ENCODE assay signal across 1 cellular context in the genomic region with DNA sequence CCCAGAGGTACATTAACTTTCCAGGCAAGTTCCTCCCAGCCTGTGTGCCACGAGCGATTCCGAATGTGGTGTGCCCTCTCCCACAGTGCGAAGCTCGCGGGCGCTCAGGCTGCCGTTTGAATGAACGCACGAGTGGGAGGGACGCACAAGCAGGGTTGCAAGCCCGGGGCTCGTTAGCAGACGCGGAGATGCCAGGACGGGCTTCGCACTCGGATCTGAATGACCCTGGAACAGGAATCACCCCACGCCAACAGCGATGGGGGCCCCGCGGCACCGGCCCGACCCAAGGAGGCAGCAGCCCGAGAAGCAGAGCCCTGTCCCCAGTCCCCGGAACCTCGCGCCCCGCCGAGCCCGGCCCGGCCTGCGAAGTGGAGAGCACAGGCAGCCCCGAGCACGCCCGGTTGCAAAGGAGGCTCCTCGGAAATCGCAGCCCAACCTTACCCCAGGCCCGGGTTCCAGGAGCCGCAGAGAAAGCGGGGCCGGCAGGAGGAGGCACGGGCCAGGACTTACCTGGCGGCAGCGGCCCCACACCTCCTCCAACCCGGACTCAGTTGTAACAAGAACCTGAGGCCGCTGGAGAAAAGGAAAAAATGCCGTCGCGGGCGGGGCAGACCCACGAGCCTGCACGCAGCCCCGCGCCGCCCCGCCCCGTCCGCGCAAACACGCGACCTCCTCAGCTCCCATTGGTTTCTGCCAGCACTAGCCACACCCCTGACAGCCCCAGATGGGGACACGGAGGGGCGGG.
TF ChIP-seq lines count a peak whose summit lies in the region.

Gene SLC25A30, minus strand, starts transcription at position 584 of the 745 bp plus-strand sequence. CDS start 6,948 bp downstream, outside the sequence.

TF ChIP-seq in HEK293, 187 proteins besides CTCF, POLR2A, EP300 and RAD21 (continued from another document and continues in another):
- TF ChIP-seq ZFP69B (tag by site-specific recombination; IDR thresholded peaks at IDR 0.05) (no peak; the same call in 1 of the 2 replicates), ZNF561 (tag by site-specific recombination; IDR thresholded peaks at IDR 0.05; ENCODE audit: borderline replicate concordance) (peak; percentile 25; the same call in 1 of the 2 replicates), ZNF391 (tag by site-specific recombination; IDR thresholded peaks at IDR 0.05; ENCODE audit: borderline replicate concordance, low read depth) (no peak), ZNF174 (tag by site-specific recombination; IDR thresholded peaks at IDR 0.05) (no peak), ZNF169 (tag by site-specific recombination; IDR thresholded peaks at IDR 0.05) (no peak), SP2 (tag by site-specific recombination; IDR thresholded peaks at IDR 0.05) (peak; percentile 93), ZNF610 (tag by site-specific recombination; IDR thresholded peaks at IDR 0.05; ENCODE audit: borderline replicate concordance) (no peak), ZNF350 (tag by site-specific recombination; IDR thresholded peaks at IDR 0.05) (no peak), ZBTB6 (tag by site-specific recombination; IDR thresholded peaks at IDR 0.05) (no peak), ZNF792 (tag by site-specific recombination; IDR thresholded peaks at IDR 0.05) (no peak), REPIN1 (tag by site-specific recombination; IDR thresholded peaks at IDR 0.05; ENCODE audit: low read depth) (no peak), SP3 (tag by site-specific recombination; IDR thresholded peaks at IDR 0.05) (peak; percentile 77), GLI4 (tag by site-specific recombination; IDR thresholded peaks at IDR 0.05) (0 out of 2 replicates have a peak, but pooled peaks have one; percentile 17), ZNF830 (tag by site-specific recombination; IDR thresholded peaks at IDR 0.05; ENCODE audit: low read depth) (no peak), RBAK (tag by site-specific recombination; IDR thresholded peaks at IDR 0.05) (no peak), ZNF10 (tag by site-specific recombination; IDR thresholded peaks at IDR 0.05) (0 out of 2 replicates have a peak, but pooled peaks have one; percentile 37), ZSCAN5A (tag by site-specific recombination; IDR thresholded peaks at IDR 0.05) (no peak), ZNF223 (tag by site-specific recombination; IDR thresholded peaks at IDR 0.05) (no peak), KLF10 (tag by site-specific recombination; IDR thresholded peaks at IDR 0.05) (peak; percentile 63; the same call in 1 of the 2 replicates), ZBTB21 (tag by site-specific recombination; IDR thresholded peaks at IDR 0.05) (no peak), ZNF426 (tag by site-specific recombination; IDR thresholded peaks at IDR 0.05) (no peak), TSHZ1 (tag by site-specific recombination; IDR thresholded peaks at IDR 0.05; ENCODE audit: borderline replicate concordance) (no peak), PRDM6 (tag by site-specific recombination; IDR thresholded peaks at IDR 0.05) (no peak), ZSCAN30 (tag by site-specific recombination; IDR thresholded peaks at IDR 0.05) (peak; percentile 88), ZEB2 (tag by site-specific recombination; IDR thresholded peaks at IDR 0.05) (peak; percentile 85; the same call in 1 of the 2 replicates), ZNF335 (tag by site-specific recombination; conservative IDR thresholded peaks at IDR 0.05) (peak; percentile 70; the same call in 1 of the 2 replicates), ZNF155 (tag by site-specific recombination; IDR thresholded peaks at IDR 0.05) (no peak), ZIC2 (tag by site-specific recombination; IDR thresholded peaks at IDR 0.05) (no peak), ZNF214 (tag by site-specific recombination; IDR thresholded peaks at IDR 0.05; ENCODE audit: borderline replicate concordance) (no peak), ZNF292 (tag by site-specific recombination; IDR thresholded peaks at IDR 0.05; ENCODE audit: borderline replicate concordance, low read depth) (no peak), ZNF362 (tag by site-specific recombination; IDR thresholded peaks at IDR 0.05) (no peak; the same call in 1 of the 2 replicates), ZNF623 (tag by site-specific recombination; IDR thresholded peaks at IDR 0.05) (no peak), ZNF416 (tag by site-specific recombination; IDR thresholded peaks at IDR 0.05) (no peak), GFI1B (tag by site-specific recombination; IDR thresholded peaks at IDR 0.05) (no peak), ZNF768 (tag by site-specific recombination; IDR thresholded peaks at IDR 0.05) (no peak), ZNF701 (tag by site-specific recombination; IDR thresholded peaks at IDR 0.05) (no peak), ZBTB1 (tag by site-specific recombination; IDR thresholded peaks at IDR 0.05) (0 out of 2 replicates have a peak, but pooled peaks have one; percentile 32), HOXA7 (CRISPR knock-in tag; IDR thresholded peaks at IDR 0.05; ENCODE audit: borderline replicate concordance) (no peak), ZSCAN18 (tag by site-specific recombination; IDR thresholded peaks at IDR 0.05) (no peak), ZNF626 (tag by site-specific recombination; IDR thresholded peaks at IDR 0.05) (no peak), ZNF184 (tag by site-specific recombination; IDR thresholded peaks at IDR 0.05) (no peak), ZNF837 (tag by site-specific recombination; IDR thresholded peaks at IDR 0.05) (no peak), ZNF24 (tag by site-specific recombination; IDR thresholded peaks at IDR 0.05) (peak; percentile 28; the same call in 1 of the 2 replicates), ZSCAN16 (tag by site-specific recombination; IDR thresholded peaks at IDR 0.05) (no peak), ZNF555 (tag by site-specific recombination; conservative IDR thresholded peaks at IDR 0.05) (no peak), ZNF121 (tag by site-specific recombination; IDR thresholded peaks at IDR 0.05) (no peak), ZNF776 (tag by site-specific recombination; IDR thresholded peaks at IDR 0.05; ENCODE audit: borderline replicate concordance) (no peak), MZF1 (tag by site-specific recombination; IDR thresholded peaks at IDR 0.05; ENCODE audit: borderline replicate concordance) (no peak), SCRT2 (tag by site-specific recombination; IDR thresholded peaks at IDR 0.05) (no peak), WT1 (tag by site-specific recombination; IDR thresholded peaks at IDR 0.05) (no peak), ZNF114 (tag by site-specific recombination; IDR thresholded peaks at IDR 0.05) (no peak)
- TF ChIP-seq, protein P1, sequence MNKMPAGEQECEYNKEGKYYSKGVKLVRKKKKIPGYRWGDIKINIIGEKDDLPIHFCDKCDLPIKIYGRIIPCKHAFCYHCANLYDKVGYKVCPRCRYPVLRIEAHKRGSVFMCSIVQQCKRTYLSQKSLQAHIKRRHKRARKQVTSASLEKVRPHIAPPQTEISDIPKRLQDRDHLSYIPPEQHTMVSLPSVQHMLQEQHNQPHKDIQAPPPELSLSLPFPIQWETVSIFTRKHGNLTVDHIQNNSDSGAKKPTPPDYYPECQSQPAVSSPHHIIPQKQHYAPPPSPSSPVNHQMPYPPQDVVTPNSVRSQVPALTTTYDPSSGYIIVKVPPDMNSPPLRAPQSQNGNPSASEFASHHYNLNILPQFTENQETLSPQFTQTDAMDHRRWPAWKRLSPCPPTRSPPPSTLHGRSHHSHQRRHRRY (tag by site-specific recombination; IDR thresholded peaks at IDR 0.05), result no peak
- TF ChIP-seq, protein P2, sequence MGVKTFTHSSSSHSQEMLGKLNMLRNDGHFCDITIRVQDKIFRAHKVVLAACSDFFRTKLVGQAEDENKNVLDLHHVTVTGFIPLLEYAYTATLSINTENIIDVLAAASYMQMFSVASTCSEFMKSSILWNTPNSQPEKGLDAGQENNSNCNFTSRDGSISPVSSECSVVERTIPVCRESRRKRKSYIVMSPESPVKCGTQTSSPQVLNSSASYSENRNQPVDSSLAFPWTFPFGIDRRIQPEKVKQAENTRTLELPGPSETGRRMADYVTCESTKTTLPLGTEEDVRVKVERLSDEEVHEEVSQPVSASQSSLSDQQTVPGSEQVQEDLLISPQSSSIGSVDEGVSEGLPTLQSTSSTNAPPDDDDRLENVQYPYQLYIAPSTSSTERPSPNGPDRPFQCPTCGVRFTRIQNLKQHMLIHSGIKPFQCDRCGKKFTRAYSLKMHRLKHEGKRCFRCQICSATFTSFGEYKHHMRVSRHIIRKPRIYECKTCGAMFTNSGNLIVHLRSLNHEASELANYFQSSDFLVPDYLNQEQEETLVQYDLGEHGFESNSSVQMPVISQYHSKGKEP (tag by site-specific recombination; IDR thresholded peaks at IDR 0.05), result no peak
- TF ChIP-seq, protein P3, sequence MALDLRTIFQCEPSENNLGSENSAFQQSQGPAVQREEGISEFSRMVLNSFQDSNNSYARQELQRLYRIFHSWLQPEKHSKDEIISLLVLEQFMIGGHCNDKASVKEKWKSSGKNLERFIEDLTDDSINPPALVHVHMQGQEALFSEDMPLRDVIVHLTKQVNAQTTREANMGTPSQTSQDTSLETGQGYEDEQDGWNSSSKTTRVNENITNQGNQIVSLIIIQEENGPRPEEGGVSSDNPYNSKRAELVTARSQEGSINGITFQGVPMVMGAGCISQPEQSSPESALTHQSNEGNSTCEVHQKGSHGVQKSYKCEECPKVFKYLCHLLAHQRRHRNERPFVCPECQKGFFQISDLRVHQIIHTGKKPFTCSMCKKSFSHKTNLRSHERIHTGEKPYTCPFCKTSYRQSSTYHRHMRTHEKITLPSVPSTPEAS (tag by site-specific recombination; IDR thresholded peaks at IDR 0.05), result no peak; the same call in 1 of the 2 replicates
